Comparison of ENCODE assay signal across 9 cellular contexts in genomic region chr9:130846487-130847305, GRCh38. TPM values are rescaled to one million over a fixed set of nuclear protein-coding genes. Genes with fewer than 3 reads are reported as not detected.
DNase-seq lines count a peak whose midpoint lies in the region; ATAC-seq and TF ChIP-seq lines count a peak whose summit lies in the region.
"Had no signal": no experiment of that assay in that cellular context is flagged by ENCODE, and none has a peak within 500 bp of the region (broad histone marks: within the 10 kb centered on the region; RNA-seq: fewer than 3 reads in every experiment).

No MANE protein-coding gene starts in this region.

- ATAC-seq in heart right ventricle (peak; percentile 15 to 67 (median 51)), HG03175 (IDR thresholded peaks at IDR 0.05; ENCODE audit: unreplicated experiment) (no peak), HG03469 (IDR thresholded peaks at IDR 0.05; ENCODE audit: unreplicated experiment) (no peak), left colon (no peak)

- CTCF ChIA-PET in HEK293T (lab: Yijun Ruan, JAX), result interaction anchor here (0.6 to 2.4 kb wide), 3 partner anchors 16 to 1062 kb away, joined by 4 to 7 read pairs (median 6); no protein-coding TSS in a partner anchor

- H3K27me3 ChIP-seq in adrenal gland (no peaks in the 10 kb centered on the region), heart right ventricle (no peaks in the 10 kb centered on the region)

- H3K9me3 ChIP-seq in adrenal gland (replicated peaks in 1 of 3) (no peaks in the 10 kb centered on the region), heart right ventricle (no peaks in the 10 kb centered on the region)

- POLR2A ChIA-PET in HEK293T (lab: Yijun Ruan, JAX), result interaction anchor here (1.9 kb wide), 1 partner anchor 11 kb away, joined by 7 read pairs; the partner anchor contains the start of gene ABL1

- H3K27ac ChIP-seq in adrenal gland (peak overlapping the region; percentile 76 to 94 (median 90)), heart right ventricle (peak overlapping the region; percentile 51 to 93 (median 86))
- H3K27ac ChIP-seq: KMS-11 had no signal

- no peak for TF ChIP-seq POLR2A in adrenal gland (IDR thresholded peaks at IDR 0.05)

- H3K4me3 ChIP-seq in adrenal gland (peak overlapping the region in 1 of 4 donors; percentile 37), heart right ventricle (peak overlapping the region in 7 of 10 donors; percentile 12 to 31 (median 20))

- intact Hi-C loops in adrenal gland (cut with DNase I), result no loop called here
- intact Hi-C loops in heart right ventricle (cut with DNase I), result loop anchor here in 2 of 10 donors (5.0 kb wide), 2 partner anchors 64 to 134 kb away; no protein-coding TSS in a partner anchor
- intact Hi-C loops in left colon (cut with DNase I, micrococcal nuclease), result no loop called here

- DNase-seq in EH (ENCODE audit: low read depth) (peak; percentile 88), adrenal gland (peak; percentile 68 to 89 (median 85)), heart right ventricle (peak in 1 of 2 donors; percentile 41), renal cortical epithelial cell (ENCODE audit: low read depth) (peak; percentile 77), HEK293T (ENCODE audit: extremely low spot score) (no peak), left colon (no peak)

- peaks cover 32 to 51% of the 10 kb centered on the region in 2 donors for H3K4me1 ChIP-seq in adrenal gland (replicated peaks in 1 of 2)
- H3K4me1 ChIP-seq in heart right ventricle, result peaks cover 23 to 82% (median 72%) of the 10 kb centered on the region in 9 donors

- 12 to 20% (median 19%) methylated on average over 9 to 12 of the region's 12 CpGs for WGBS in adrenal gland, 4 donors
- WGBS in heart right ventricle, 2 donors, result 24 to 25% methylated on average over 12 of the region's 12 CpGs

- no peaks in the 10 kb centered on the region for H3K36me3 ChIP-seq in adrenal gland (replicated peaks in 1 of 2)
- H3K36me3 ChIP-seq in heart right ventricle, result no peaks in the 10 kb centered on the region

- TF ChIP-seq CTCF in adrenal gland (IDR thresholded peaks at IDR 0.05) (no peak), heart right ventricle (IDR thresholded peaks at IDR 0.05) (no peak)

TF ChIP-seq in HEK293T, 16 proteins besides CTCF, POLR2A, EP300 and RAD21:
- no peak for TF ChIP-seq HDGF (IDR thresholded peaks at IDR 0.05; ENCODE audit: borderline replicate concordance)
- TF ChIP-seq FOXA1 (IDR thresholded peaks at IDR 0.05), result no peak
- no peak for TF ChIP-seq L3MBTL2 (conservative IDR thresholded peaks at IDR 0.05)
- no peak for TF ChIP-seq LEF1 (IDR thresholded peaks at IDR 0.05; ENCODE audit: borderline replicate concordance)
- TF ChIP-seq FOXM1 (IDR thresholded peaks at IDR 0.05; ENCODE audit: borderline replicate concordance), result no peak
- no peak for TF ChIP-seq BHLHE40 (IDR thresholded peaks at IDR 0.05; ENCODE audit: borderline replicate concordance)
- TF ChIP-seq SP1 (IDR thresholded peaks at IDR 0.05), result no peak
- TF ChIP-seq NFRKB (IDR thresholded peaks at IDR 0.05), result no peak
- no peak for TF ChIP-seq ARNT (IDR thresholded peaks at IDR 0.05)
- no peak for TF ChIP-seq FOXK2 (IDR thresholded peaks at IDR 0.05)
- TF ChIP-seq ELF4 (IDR thresholded peaks at IDR 0.05), result no peak
- TF ChIP-seq PKNOX1 (IDR thresholded peaks at IDR 0.05), result no peak
- no peak for TF ChIP-seq ZNF384 (IDR thresholded peaks at IDR 0.05)

RNA-seq across cellular contexts. Expression of gene ABL1, which starts 11.6 kb away (rescaled TPM):
- total RNA-seq in adrenal gland (10 to 100 TPM; 32.2 to 83.2 (median 55.9) TPM), heart right ventricle (10 to 100 TPM; 27.1 to 48.8 (median 34.0) TPM), renal cortical epithelial cell (42.4 and 94.1 TPM in 2 replicates), left colon (10 to 100 TPM; 79.0 to 93.9 TPM)
- polyA plus RNA-seq in adrenal gland (10 to 100 TPM; 30.0 to 52.1 (median 33.6) TPM), heart right ventricle (10 to 100 TPM; 16.2 TPM)

RNA-seq across cellular contexts. Expression of gene QRFP, which starts 49.9 kb away (rescaled TPM):
- not detected for total RNA-seq in adrenal gland
- not detected for polyA plus RNA-seq in adrenal gland
- not detected for total RNA-seq in heart right ventricle
- polyA plus RNA-seq in heart right ventricle, result under 1 TPM in 1 of 2 donors, not detected in 1; 0.06 TPM
- not detected in 2 replicates for total RNA-seq in renal cortical epithelial cell
- not detected for total RNA-seq in left colon

Comparison
In these comparisons a context has a peak if more than half of its experiments do, and no peak if none do; other contexts are left out.
1. DNase-seq: peak in EH (single experiment), adrenal gland (7 of 7) and renal cortical epithelial cell (single experiment); none in HEK293T (single experiment) and left colon (0 of 2).
2. ATAC-seq: peak in heart right ventricle (8 of 8); none in HG03175 (single experiment), HG03469 (single experiment) and left colon (single experiment).